Comparison of ENCODE assay signal across 8 cellular contexts in genomic region chr19:19034204-19034624, GRCh38. TPM values are rescaled to one million over a fixed set of nuclear protein-coding genes. Genes with fewer than 3 reads are reported as not detected.
A peak's percentile ranks its signal among the peaks of the same experiment; 100 is the strongest.
DNase-seq lines count a peak whose midpoint lies in the region; ATAC-seq and TF ChIP-seq lines count a peak whose summit lies in the region.

No MANE protein-coding gene starts in this region.

- TF ChIP-seq CTCF in right lobe of liver (IDR thresholded peaks at IDR 0.05): no peak

- DNase-seq in NCI-H460 (ENCODE audit: extremely low read depth, low read depth) (peak; percentile 54), cerebellum (ENCODE audit: low spot score) (peak; percentile 60), right lobe of liver (peak in 2 of 3 donors; percentile 63 to 66), aorta (no peak)
- DNase-seq in stimulated activated CD4-positive, alpha-beta T cell treated with anti-CD3 and anti-CD28 coated beads, Interleukin-4, amount 100 ng/mL, for 48 hours (ENCODE audit: low read depth in 2 of 2): peak; percentile 64 to 75

- H3K9ac ChIP-seq in ES-I3 (ENCODE audit: low read depth, low read length): peak overlapping the region; percentile 89

- peaks cover 12% of the 10 kb centered on the region for H3K36me3 ChIP-seq in ES-I3 (ENCODE audit: insufficient read depth, low read length)
- peaks cover 0 to 11% (median 5%) of the 10 kb centered on the region in 4 donors for H3K36me3 ChIP-seq in right lobe of liver
- H3K36me3 ChIP-seq in aorta (ENCODE audit: control insufficient read depth in 1 of 2, insufficient read depth in 2 of 2, low read length in 1 of 2): no peaks in the 10 kb centered on the region

- H3K4me3 ChIP-seq in right lobe of liver: peak overlapping the region; percentile 74 to 92 (median 78)
- H3K4me3 ChIP-seq in aorta (ENCODE audit: low read length in 2 of 2): peak overlapping the region in 1 of 2 donors; percentile 78

- peak overlapping the region in 2 of 3 donors; percentile 91 to 95 for H3K27ac ChIP-seq in right lobe of liver
- no peak overlapping the region for H3K27ac ChIP-seq in aorta (ENCODE audit: low read depth in 1 of 2, low read length in 2 of 2)

- H3K9me3 ChIP-seq in ES-I3 (ENCODE audit: control insufficient read depth, insufficient read depth, low read length) (peaks cover 11% of the 10 kb centered on the region; the same call in 1 of the 2 replicates), right lobe of liver (no peaks in the 10 kb centered on the region), aorta (ENCODE audit: control insufficient read depth, low read length) (no peaks in the 10 kb centered on the region)

- no peak for TF ChIP-seq POLR2A in right lobe of liver (IDR thresholded peaks at IDR 0.05)

- intact Hi-C loops in right lobe of liver (cut with DNase I) (no loop called here), aorta (cut with DNase I) (loop anchor here in 1 of 2 donors (5.0 kb wide), 1 partner anchor 103 kb away; the partner anchor contains the start of gene TMEM161A)

- H3K27me3 ChIP-seq in right lobe of liver (no peaks in the 10 kb centered on the region), aorta (ENCODE audit: control insufficient read depth in 1 of 2, insufficient read depth in 2 of 2, low read length in 1 of 2) (no peaks in the 10 kb centered on the region)

- 0% methylated on average over 7 of the region's 10 CpGs for WGBS in right lobe of liver (ENCODE audit: insufficient coverage, low coverage, low lambda C conversion rate, missing lambda C conversion rate)
- 5 to 7% methylated on average over 10 of the region's 10 CpGs for WGBS in aorta, 2 donors

- ATAC-seq in HG02981 (IDR thresholded peaks at IDR 0.05; ENCODE audit: unreplicated experiment): peak; percentile 35
- ATAC-seq in activated CD4-positive, CD25-positive, alpha-beta regulatory T cell treated with anti-CD3 and anti-CD28 coated beads, Interleukin-2, amount 50 U/mL, for 24 hours: peak; percentile 74 to 76
- ATAC-seq in right lobe of liver: peak; percentile 56 to 73 (median 64)
- no peak for ATAC-seq in aorta (ENCODE audit: low FRiP score)

- H3K4me1 ChIP-seq in ES-I3 (ENCODE audit: insufficient read depth, low read length) (no peaks in the 10 kb centered on the region; the same call in 1 of the 2 replicates), right lobe of liver (peaks cover 0 to 19% (median 0%) of the 10 kb centered on the region in 4 donors), aorta (ENCODE audit: control insufficient read depth in 1 of 2, insufficient read depth in 2 of 2, low read length in 2 of 2) (no peaks in the 10 kb centered on the region)

RNA-seq across cellular contexts. Expression of gene ARMC6, which starts 0.8 kb away (rescaled TPM):
- 19.8 and 22.4 TPM in 2 replicates for total RNA-seq in NCI-H460 (2014; rRNA removed; shearing (Covaris generic))
- 59.8 and 63.0 TPM in 2 replicates for polyA plus RNA-seq in NCI-H460 (2014; cell fraction: nucleus; rRNA removed)
- total RNA-seq in cerebellum (26.3 TPM), right lobe of liver (10 to 100 TPM; 19.3 to 64.8 (median 41.4) TPM), aorta (10 to 100 TPM; 11.7 to 13.1 TPM)
- 10 to 100 TPM in 1 of 2 donors, 1 to 10 TPM in 1; 8.8 to 13.2 TPM for polyA plus RNA-seq in aorta

RNA-seq across cellular contexts. Expression of gene SUGP2, which starts 0.9 kb away (rescaled TPM):
- total RNA-seq in NCI-H460 (2014; rRNA removed; shearing (Covaris generic)): 29.6 and 29.9 TPM in 2 replicates
- polyA plus RNA-seq in NCI-H460 (2014; cell fraction: nucleus; rRNA removed): 112 and 144 TPM in 2 replicates
- total RNA-seq in cerebellum: 76.3 TPM
- 10 to 100 TPM; 17.4 to 36.4 (median 30.0) TPM for total RNA-seq in right lobe of liver
- 10 to 100 TPM; 61.0 to 93.1 TPM for total RNA-seq in aorta
- polyA plus RNA-seq in aorta: 10 to 100 TPM in 1 of 2 donors, 1 to 10 TPM in 1; 7.4 to 61.3 TPM

RNA-seq across cellular contexts. Expression of gene SLC25A42, which starts 29.6 kb away (rescaled TPM):
- total RNA-seq in NCI-H460 (2014; rRNA removed; shearing (Covaris generic)): 0.87 and 1.6 TPM in 2 replicates
- polyA plus RNA-seq in NCI-H460 (2014; cell fraction: nucleus; rRNA removed): 1.6 and 2.4 TPM in 2 replicates
- total RNA-seq in cerebellum: 11.1 TPM
- 10 to 100 TPM; 20.7 to 80.7 (median 69.7) TPM for total RNA-seq in right lobe of liver
- total RNA-seq in aorta: 10 to 100 TPM in 1 of 2 donors, 1 to 10 TPM in 1; 9.4 to 10.3 TPM
- 10 to 100 TPM in 1 of 2 donors, 1 to 10 TPM in 1; 3.8 to 12.5 TPM for polyA plus RNA-seq in aorta

Comparison
In these comparisons a context has a peak if more than half of its experiments do, and no peak if none do; other contexts are left out.
1. DNase-seq: peak in NCI-H460 (single experiment), cerebellum (single experiment), right lobe of liver (2 of 3) and stimulated activated CD4-positive, alpha-beta T cell treated with anti-CD3 and anti-CD28 coated beads, Interleukin-4, amount 100 ng/mL, for 48 hours (2 of 2); none in aorta (0 of 2).
2. H3K27ac ChIP-seq: peak in right lobe of liver (2 of 3); none in aorta (0 of 2).